1 cellular context compared by ENCODE assay signal in genomic region chr22:44505796-44506354, GRCh38.
TF ChIP-seq lines count a peak whose summit lies in the region.

No MANE protein-coding gene starts in this region.

TF ChIP-seq in WTC11, 78 proteins besides CTCF, POLR2A, EP300 and RAD21 (continued from another document):
- TF ChIP-seq AFF4 (CRISPR knock-in tag; IDR thresholded peaks at IDR 0.05; ENCODE audit: borderline replicate concordance) (no peak), CREM (CRISPR knock-in tag; IDR thresholded peaks at IDR 0.05) (no peak), ZNF263 (CRISPR knock-in tag; IDR thresholded peaks at IDR 0.05; ENCODE audit: low read depth) (no peak), NFYB (CRISPR knock-in tag; conservative IDR thresholded peaks at IDR 0.05; ENCODE audit: low read depth) (no peak), NR1H2 (CRISPR knock-in tag; IDR thresholded peaks at IDR 0.05) (no peak), IRF1 (CRISPR knock-in tag; IDR thresholded peaks at IDR 0.05) (no peak), FOXP1 (CRISPR knock-in tag; IDR thresholded peaks at IDR 0.05; ENCODE audit: borderline replicate concordance) (no peak)
- TF ChIP-seq, protein P1, sequence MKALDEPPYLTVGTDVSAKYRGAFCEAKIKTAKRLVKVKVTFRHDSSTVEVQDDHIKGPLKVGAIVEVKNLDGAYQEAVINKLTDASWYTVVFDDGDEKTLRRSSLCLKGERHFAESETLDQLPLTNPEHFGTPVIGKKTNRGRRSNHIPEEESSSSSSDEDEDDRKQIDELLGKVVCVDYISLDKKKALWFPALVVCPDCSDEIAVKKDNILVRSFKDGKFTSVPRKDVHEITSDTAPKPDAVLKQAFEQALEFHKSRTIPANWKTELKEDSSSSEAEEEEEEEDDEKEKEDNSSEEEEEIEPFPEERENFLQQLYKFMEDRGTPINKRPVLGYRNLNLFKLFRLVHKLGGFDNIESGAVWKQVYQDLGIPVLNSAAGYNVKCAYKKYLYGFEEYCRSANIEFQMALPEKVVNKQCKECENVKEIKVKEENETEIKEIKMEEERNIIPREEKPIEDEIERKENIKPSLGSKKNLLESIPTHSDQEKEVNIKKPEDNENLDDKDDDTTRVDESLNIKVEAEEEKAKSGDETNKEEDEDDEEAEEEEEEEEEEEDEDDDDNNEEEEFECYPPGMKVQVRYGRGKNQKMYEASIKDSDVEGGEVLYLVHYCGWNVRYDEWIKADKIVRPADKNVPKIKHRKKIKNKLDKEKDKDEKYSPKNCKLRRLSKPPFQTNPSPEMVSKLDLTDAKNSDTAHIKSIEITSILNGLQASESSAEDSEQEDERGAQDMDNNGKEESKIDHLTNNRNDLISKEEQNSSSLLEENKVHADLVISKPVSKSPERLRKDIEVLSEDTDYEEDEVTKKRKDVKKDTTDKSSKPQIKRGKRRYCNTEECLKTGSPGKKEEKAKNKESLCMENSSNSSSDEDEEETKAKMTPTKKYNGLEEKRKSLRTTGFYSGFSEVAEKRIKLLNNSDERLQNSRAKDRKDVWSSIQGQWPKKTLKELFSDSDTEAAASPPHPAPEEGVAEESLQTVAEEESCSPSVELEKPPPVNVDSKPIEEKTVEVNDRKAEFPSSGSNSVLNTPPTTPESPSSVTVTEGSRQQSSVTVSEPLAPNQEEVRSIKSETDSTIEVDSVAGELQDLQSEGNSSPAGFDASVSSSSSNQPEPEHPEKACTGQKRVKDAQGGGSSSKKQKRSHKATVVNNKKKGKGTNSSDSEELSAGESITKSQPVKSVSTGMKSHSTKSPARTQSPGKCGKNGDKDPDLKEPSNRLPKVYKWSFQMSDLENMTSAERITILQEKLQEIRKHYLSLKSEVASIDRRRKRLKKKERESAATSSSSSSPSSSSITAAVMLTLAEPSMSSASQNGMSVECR (CRISPR knock-in tag; IDR thresholded peaks at IDR 0.05; ENCODE audit: borderline replicate concordance): no peak
- TF ChIP-seq, protein P2, sequence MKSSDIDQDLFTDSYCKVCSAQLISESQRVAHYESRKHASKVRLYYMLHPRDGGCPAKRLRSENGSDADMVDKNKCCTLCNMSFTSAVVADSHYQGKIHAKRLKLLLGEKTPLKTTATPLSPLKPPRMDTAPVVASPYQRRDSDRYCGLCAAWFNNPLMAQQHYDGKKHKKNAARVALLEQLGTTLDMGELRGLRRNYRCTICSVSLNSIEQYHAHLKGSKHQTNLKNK (CRISPR knock-in tag; IDR thresholded peaks at IDR 0.05): no peak
- TF ChIP-seq, protein P3, sequence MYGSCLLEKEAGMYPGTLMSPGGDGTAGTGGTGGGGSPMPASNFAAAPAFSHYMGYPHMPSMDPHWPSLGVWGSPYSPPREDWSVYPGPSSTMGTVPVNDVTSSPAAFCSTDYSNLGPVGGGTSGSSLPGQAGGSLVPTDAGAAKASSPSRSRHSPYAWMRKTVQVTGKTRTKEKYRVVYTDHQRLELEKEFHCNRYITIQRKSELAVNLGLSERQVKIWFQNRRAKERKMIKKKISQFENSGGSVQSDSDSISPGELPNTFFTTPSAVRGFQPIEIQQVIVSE (CRISPR knock-in tag; IDR thresholded peaks at IDR 0.05; ENCODE audit: borderline replicate concordance): no peak
